ENCODE assay signal across 8 cellular contexts in the genomic region with DNA sequence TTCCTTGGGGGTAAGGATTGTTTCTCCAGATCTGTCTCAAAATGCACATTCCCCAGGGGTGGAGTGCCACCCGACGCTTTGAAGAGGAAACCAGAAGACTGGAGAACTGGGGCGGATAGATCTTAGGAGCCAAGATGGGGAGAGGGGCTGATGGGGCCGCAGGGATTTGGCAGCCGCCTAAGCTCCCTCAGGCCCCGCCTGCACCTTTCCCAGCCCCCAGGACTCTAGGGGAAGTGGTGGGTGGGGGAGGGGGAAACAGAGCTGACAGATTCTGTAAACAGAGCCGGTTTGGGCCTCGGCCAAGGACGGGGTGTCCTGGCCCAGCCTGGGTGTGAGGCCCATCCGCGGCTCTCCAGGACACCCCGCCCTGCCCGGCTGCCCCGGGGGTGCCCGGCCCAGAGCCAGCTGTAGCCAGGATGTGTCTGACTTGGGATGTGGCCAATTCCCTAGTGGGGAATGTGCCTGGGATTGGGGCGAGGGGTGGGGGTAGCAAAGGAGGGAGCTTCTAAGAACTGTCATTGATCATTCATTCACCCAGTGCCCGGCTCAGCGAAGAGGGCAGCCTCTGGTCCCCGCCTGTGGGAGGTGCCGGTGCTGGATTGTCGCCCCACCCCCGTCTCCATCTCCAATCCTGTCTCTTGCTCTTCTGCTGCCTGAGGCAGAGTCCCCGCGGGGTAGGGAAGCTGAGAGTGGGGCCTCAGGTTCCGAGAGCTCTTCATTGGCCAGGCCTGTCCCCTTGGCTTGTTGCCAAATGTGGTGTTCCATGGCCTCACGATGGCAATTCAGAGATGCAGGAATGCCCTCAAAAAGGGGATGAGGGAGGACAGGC. TPM values are rescaled to one million over a fixed set of nuclear protein-coding genes. Genes with fewer than 3 reads are reported as not detected.
A peak's percentile ranks its signal among the peaks of the same experiment; 100 is the strongest.
DNase-seq lines count a peak whose midpoint lies in the region; ATAC-seq, FAIRE-seq and TF ChIP-seq lines count a peak whose summit lies in the region.

No MANE protein-coding gene starts in this region.

- peak; percentile 70 for FAIRE-seq in urothelium cell line (lab: Jason Lieb, UNC)

- H3K4me1 ChIP-seq in neutrophil (ENCODE audit: control insufficient read depth in 1 of 2, insufficient read depth in 1 of 2, low read depth in 1 of 2, low read length in 1 of 2): peaks cover 20% of the 10 kb centered on the region in 2 experiments

- peak overlapping the region; percentile 83 for H3K4me3 Mint-ChIP-seq in activated naive CD8-positive, alpha-beta T cell

- H3K36me3 Mint-ChIP-seq in activated naive CD8-positive, alpha-beta T cell: no peaks in the 10 kb centered on the region

- H3K9me3 ChIP-seq in neutrophil: no peaks in the 10 kb centered on the region

- peak overlapping the region; percentile 61 for H3K27ac Mint-ChIP-seq in activated naive CD8-positive, alpha-beta T cell

- no peaks in the 10 kb centered on the region for H3K27me3 Mint-ChIP-seq in activated naive CD8-positive, alpha-beta T cell

- H3K4me1 Mint-ChIP-seq in activated naive CD8-positive, alpha-beta T cell (ENCODE audit: low read depth): peaks cover 14% of the 10 kb centered on the region

- H3K27me3 ChIP-seq in neutrophil: no peaks in the 10 kb centered on the region

- H3K36me3 ChIP-seq in neutrophil: no peaks in the 10 kb centered on the region

- no peaks in the 10 kb centered on the region for H3K9me3 Mint-ChIP-seq in activated naive CD8-positive, alpha-beta T cell (ENCODE audit: low read depth)

- TF ChIP-seq CTCF in LNCaP clone FGC (IDR thresholded peaks at IDR 0.05; ENCODE audit: control insufficient read depth, extremely low read depth, insufficient read depth) (no peak), neutrophil (IDR thresholded peaks at IDR 0.05) (no peak)

- peak overlapping the region; percentile 89 for H3K27ac ChIP-seq in neutrophil

- DNase-seq in COLO668 (lab: John Stamatoyannopoulos, UW; ENCODE audit: unreplicated experiment) (peak; percentile 87), LNCaP clone FGC (ENCODE audit: low read depth) (no peak), SHP77 treated with DMSO at 0.1 percent for 48 hours (lab: John Stamatoyannopoulos, UW) (peak; percentile 64), glomerular endothelial cell (ENCODE audit: extremely low read depth, low read depth, low spot score) (peak; percentile 23), urothelium cell line (ENCODE audit: low spot score) (peak; percentile 81)

- peak; percentile 40 for ATAC-seq in GM21447 (IDR thresholded peaks at IDR 0.05; ENCODE audit: unreplicated experiment)

- H3K4me3 ChIP-seq in LNCaP clone FGC (ENCODE audit: low read depth, low read length): peak overlapping the region; percentile 22; the same call in 1 of the 2 replicates
- H3K4me3 ChIP-seq in neutrophil (ENCODE audit: low read depth in 1 of 2, low read length in 1 of 2): peak overlapping the region; percentile 65 to 80

RNA-seq across cellular contexts. Expression of gene CDKN2AIPNL, which starts 54.8 kb away (rescaled TPM):
- 24.5 and 25.7 TPM in 2 replicates for total RNA-seq in glomerular endothelial cell

RNA-seq across cellular contexts. Expression of gene JADE2, which starts 59.0 kb away (rescaled TPM):
- total RNA-seq in glomerular endothelial cell: 14.5 and 24.7 TPM in 2 replicates
